ENCODE assay signal across 13 cellular contexts in the genomic region with DNA sequence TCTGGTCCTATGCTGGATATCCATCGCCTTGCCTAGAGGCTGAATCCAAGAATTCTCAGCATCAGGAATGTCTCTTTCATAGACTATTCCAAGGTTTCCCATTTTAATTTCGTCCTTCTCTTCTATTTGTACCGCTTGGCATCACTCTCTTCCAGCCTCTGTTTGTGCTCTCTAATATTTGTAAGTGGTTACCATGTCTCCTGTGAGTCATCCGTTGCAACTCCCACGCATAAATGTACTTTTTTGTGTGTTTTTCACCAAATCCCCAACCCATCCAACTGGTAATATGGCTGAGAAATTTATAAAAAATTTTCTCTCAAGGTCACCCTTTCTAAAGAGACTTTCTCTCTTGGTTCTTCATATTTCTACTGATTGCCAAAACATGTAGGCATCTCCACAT. TPM values are rescaled to one million over a fixed set of nuclear protein-coding genes. Genes with fewer than 3 reads are reported as not detected.
DNase-seq lines count a peak whose midpoint lies in the region; ATAC-seq and TF ChIP-seq lines count a peak whose summit lies in the region.
"Had no signal": no experiment of that assay in that cellular context is flagged by ENCODE, and none has a peak within 500 bp of the region (broad histone marks: within the 10 kb centered on the region; RNA-seq: fewer than 3 reads in every experiment).

No MANE protein-coding gene starts in this region.

- H3K27ac ChIP-seq in IMR-90 (ENCODE audit: insufficient read depth, low read length) (no peak overlapping the region), brain microvascular endothelial cell (peak overlapping the region; percentile 74), stomach (peak overlapping the region in 3 of 5 donors; percentile 30 to 33 (median 32)), SJCRH30 (no peak overlapping the region), mesendoderm (ENCODE audit: low read depth, low read length) (no peak overlapping the region), upper lobe of right lung (no peak overlapping the region)
- H3K27ac ChIP-seq: foreskin keratinocyte had no signal

- H3K36me3 ChIP-seq in IMR-90 (ENCODE audit: control insufficient read depth, insufficient read depth, low read length) (no peaks in the 10 kb centered on the region), brain microvascular endothelial cell (replicated peaks) (no peaks in the 10 kb centered on the region), stomach (no peaks in the 10 kb centered on the region), SJCRH30 (no peaks in the 10 kb centered on the region), mesendoderm (ENCODE audit: control insufficient read depth, insufficient read depth, low read length) (no peaks in the 10 kb centered on the region), upper lobe of right lung (no peaks in the 10 kb centered on the region)

- H3K79me1 ChIP-seq in IMR-90 (ENCODE audit: low read depth in 1 of 2, low read length in 2 of 2) (no peaks in the 10 kb centered on the region), mesendoderm (ENCODE audit: low read length) (peaks cover 3% of the 10 kb centered on the region)

- WGBS in IMR-90 (ENCODE audit: extremely low coverage in 2 of 2, insufficient read length in 1 of 2), 2 experiments: no CpG with 5 or more reads among the region's 5 CpGs
- 67 to 84% (median 79%) methylated on average over 5 of the region's 5 CpGs for WGBS in stomach, 5 donors
- WGBS in mesendoderm (ENCODE audit: extremely low coverage, insufficient coverage, low lambda C conversion rate): no CpG with 5 or more reads among the region's 5 CpGs

- H4K5ac ChIP-seq in IMR-90 (ENCODE audit: low read depth, low read length) (no peak overlapping the region), mesendoderm (ENCODE audit: low read length) (no peak overlapping the region)

- peak overlapping the region; percentile 89 for H2BK120ac ChIP-seq in IMR-90 (ENCODE audit: low read depth, low read length)
- H2BK120ac ChIP-seq in mesendoderm (ENCODE audit: low read depth, low read length): no peak overlapping the region

- H3K4me2 ChIP-seq in IMR-90 (ENCODE audit: low read depth, low read length) (no peak overlapping the region; the same call in 1 of the 2 replicates), mesendoderm (ENCODE audit: low read length) (no peak overlapping the region)

- H2BK5ac ChIP-seq in IMR-90 (ENCODE audit: low read depth, low read length, poor library complexity, severe bottlenecking) (no peak overlapping the region), mesendoderm (ENCODE audit: low read length) (no peak overlapping the region)

- dilution Hi-C loops in IMR-90 (cut with HindIII; ENCODE audit: low sequenced_read_pairs, unreplicated experiment): no loop called here

- H3K4me3 ChIP-seq in IMR-90 (ENCODE audit: insufficient read depth, low read depth, low read length) (no peak overlapping the region), brain microvascular endothelial cell (ENCODE audit: low read depth, low read length) (no peak overlapping the region), stomach (no peak overlapping the region), SJCRH30 (no peak overlapping the region), mesendoderm (ENCODE audit: low read length) (no peak overlapping the region), upper lobe of right lung (no peak overlapping the region)

- BruUV-seq in IMR-90 (replicated peaks; lab: Mats Ljungman, UMichigan): no TSS peak

- H2BK20ac ChIP-seq in IMR-90 (ENCODE audit: low read depth, low read length): peak overlapping the region; percentile 30; the same call in 1 of the 2 replicates

- TF ChIP-seq POLR2A in IMR-90 (IDR thresholded peaks at IDR 0.05; ENCODE audit: low read depth, low read length): no peak
- no peak for TF ChIP-seq POLR2A in stomach (IDR thresholded peaks at IDR 0.05)

- H3K9ac ChIP-seq in IMR-90 (ENCODE audit: low read depth, low read length) (no peak overlapping the region), mesendoderm (ENCODE audit: low read length) (no peak overlapping the region)

- H3K23ac ChIP-seq in IMR-90 (ENCODE audit: low read depth, low read length) (no peak overlapping the region), mesendoderm (ENCODE audit: low read length) (no peak overlapping the region)

- peaks cover 25% of the 10 kb centered on the region for H3K4me1 ChIP-seq in IMR-90 (ENCODE audit: control insufficient read depth, insufficient read depth, low read length)
- peaks cover 11 to 42% (median 22%) of the 10 kb centered on the region in 4 donors for H3K4me1 ChIP-seq in stomach
- H3K4me1 ChIP-seq in SJCRH30: peaks cover 5% of the 10 kb centered on the region; the same call in 1 of the 2 replicates
- peaks cover 3% of the 10 kb centered on the region for H3K4me1 ChIP-seq in mesendoderm (ENCODE audit: control insufficient read depth, low read depth, low read length)
- H3K4me1 ChIP-seq in upper lobe of right lung: peaks cover 22% of the 10 kb centered on the region
- H3K4me1 ChIP-seq: foreskin keratinocyte had no signal

- in situ Hi-C loops in IMR-90 (cut with MboI; ENCODE audit: low sequenced_read_pairs) (no loop called here), brain microvascular endothelial cell (cut with HindIII; ENCODE audit: low pct_ligation_motif_present, low sequenced_read_pairs) (no loop called here)

- H3K9me1 ChIP-seq in IMR-90 (ENCODE audit: insufficient read depth, low read length): peaks cover 21% of the 10 kb centered on the region

- H3K18ac ChIP-seq in IMR-90 (ENCODE audit: low read depth, low read length) (no peak overlapping the region; the same call in 1 of the 2 replicates), mesendoderm (ENCODE audit: low read length) (no peak overlapping the region)

- H2BK15ac ChIP-seq in IMR-90 (ENCODE audit: low read depth, low read length): peak overlapping the region; percentile 39; the same call in 2 of the 3 replicates
- no peak overlapping the region for H2BK15ac ChIP-seq in mesendoderm (replicated peaks; ENCODE audit: low read depth)

- H4K20me1 ChIP-seq in IMR-90 (ENCODE audit: insufficient read depth, low read length): no peaks in the 10 kb centered on the region

- H3K9me3 ChIP-seq in IMR-90 (ENCODE audit: control insufficient read depth, insufficient read depth, low read length) (no peaks in the 10 kb centered on the region), stomach (no peaks in the 10 kb centered on the region), SJCRH30 (replicated peaks) (no peaks in the 10 kb centered on the region), upper lobe of right lung (no peaks in the 10 kb centered on the region)

- ATAC-seq in IMR-90 (ENCODE audit: low read depth): peak; percentile 8; the same call in 1 of the 2 replicates
- peak; percentile 41 for ATAC-seq in left ventricle myocardium superior
- ATAC-seq in upper lobe of right lung: no peak
- ATAC-seq: activated CD4-positive, CD25-positive, alpha-beta regulatory T cell treated with anti-CD3 and anti-CD28 coated beads, Interleukin-2, amount 50 U/mL, for 24 hours; activated naive CD8-positive, alpha-beta T cell treated with anti-CD3 and anti-CD28 coated beads, Interleukin-2, amount 50 U/mL, for 24 hours; foreskin keratinocyte had no signal

- H3K14ac ChIP-seq in IMR-90 (replicated peaks; ENCODE audit: low read depth, low read length): peak overlapping the region; percentile 10

- POLR2A ChIA-PET in IMR-90 (lab: Charles Lee; ENCODE audit: unreplicated experiment): no interaction called here

- TF ChIP-seq CTCF in IMR-90 (conservative IDR thresholded peaks at IDR 0.05; ENCODE audit: low read depth, low read length) (no peak), brain microvascular endothelial cell (IDR thresholded peaks at IDR 0.05; ENCODE audit: low read depth, low read length, missing control alignments) (no peak), stomach (IDR thresholded peaks at IDR 0.05) (no peak), upper lobe of right lung (IDR thresholded peaks at IDR 0.05) (no peak)

- H2AK5ac ChIP-seq in IMR-90 (ENCODE audit: low read depth, low read length) (no peak overlapping the region), mesendoderm (ENCODE audit: low read length) (no peak overlapping the region)

- DNase-seq in IMR-90 (peak; percentile 76), brain microvascular endothelial cell (peak; percentile 82), left ventricle myocardium superior (no peak), stomach (no peak), SJCRH30 (no peak), mesendoderm (no peak), upper lobe of right lung (no peak)
- DNase-seq: activated naive CD8-positive, alpha-beta T cell treated with anti-CD3 and anti-CD28 coated beads, Interleukin-2, amount 50 U/mL, for 24 hours; dermis blood vessel endothelial cell; foreskin keratinocyte; NCI-H1105 treated with DMSO at 0.1 percent for 48 hours; T-helper 1 cell had no signal

- CTCF ChIA-PET in IMR-90 (lab: Yijun Ruan, JAX): interaction anchor here (0.8 kb wide), 1 partner anchor 25 kb away, joined by 3 read pairs; no protein-coding TSS in a partner anchor

- no peaks in the 10 kb centered on the region for H3K79me2 ChIP-seq in mesendoderm (ENCODE audit: control insufficient read depth, insufficient read depth, low read length)

- intact Hi-C loops in IMR-90 (cut with micrococcal nuclease) (loop anchor here (5.0 kb wide), 1 partner anchor 61 kb away; no protein-coding TSS in a partner anchor), left ventricle myocardium superior (cut with micrococcal nuclease) (no loop called here), stomach (cut with DNase I; ENCODE audit: low total_unique reads) (no loop called here), upper lobe of right lung (cut with DNase I) (no loop called here)

- H3K56ac ChIP-seq in IMR-90 (ENCODE audit: extremely low read depth, insufficient read depth, low read length) (no peak overlapping the region), mesendoderm (ENCODE audit: low read length) (no peak overlapping the region)

- no peak for TF ChIP-seq EP300 in stomach (IDR thresholded peaks at IDR 0.05)

- no peak overlapping the region for H2AK9ac ChIP-seq in IMR-90 (replicated peaks; ENCODE audit: low read depth, low read length, poor library complexity)

- no peak for TF ChIP-seq RAD21 in IMR-90 (IDR thresholded peaks at IDR 0.05; ENCODE audit: low read length)

- H2AFZ ChIP-seq in IMR-90 (replicated peaks; ENCODE audit: low read length, poor library complexity): no peak overlapping the region

- H3K27me3 ChIP-seq in IMR-90 (ENCODE audit: control insufficient read depth, insufficient read depth, low read length): no peaks in the 10 kb centered on the region
- no peaks in the 10 kb centered on the region for H3K27me3 ChIP-seq in brain microvascular endothelial cell (replicated peaks)
- no peaks in the 10 kb centered on the region for H3K27me3 ChIP-seq in stomach
- H3K27me3 ChIP-seq in SJCRH30: no peaks in the 10 kb centered on the region
- no peaks in the 10 kb centered on the region for H3K27me3 ChIP-seq in mesendoderm (ENCODE audit: insufficient read depth, low read length, poor library complexity)
- H3K27me3 ChIP-seq in upper lobe of right lung: no peaks in the 10 kb centered on the region
- H3K27me3 ChIP-seq: foreskin keratinocyte had no signal

- H4K8ac ChIP-seq in IMR-90 (ENCODE audit: low read depth in 2 of 2, low read length in 2 of 2) (peak overlapping the region; percentile 23 to 80; a peak in 3 of 4 replicates), mesendoderm (ENCODE audit: low read depth, low read length) (no peak overlapping the region)

- H4K91ac ChIP-seq in IMR-90 (ENCODE audit: insufficient read depth, low read depth, low read length): no peak overlapping the region

- H3K4ac ChIP-seq in IMR-90 (ENCODE audit: low read depth, low read length) (peak overlapping the region; percentile 34), mesendoderm (ENCODE audit: low read depth, low read length) (no peak overlapping the region)

RNA-seq across cellular contexts. Expression of gene COLEC12, which starts 21.8 kb away (rescaled TPM):
- total RNA-seq in IMR-90 (2012; rRNA removed) (1.7 and 2.3 TPM in 2 replicates), left ventricle myocardium superior (8.3 TPM), stomach (10 to 100 TPM in 2 of 5 donors, 1 to 10 TPM in 3; 5.2 to 37.5 (median 8.0) TPM), upper lobe of right lung (55.2 TPM)
- polyA plus RNA-seq in IMR-90 (2012; rRNA removed) (0.83 and 1.0 TPM in 2 replicates), stomach (1 to 10 TPM; 1.7 to 2.1 (median 1.8) TPM)
- 0.35 and 0.63 TPM in 2 replicates for polyA plus RNA-seq in IMR-90 (2012; cell fraction: cytosol; rRNA removed)
- polyA plus RNA-seq in IMR-90 (2012; cell fraction: nucleus; rRNA removed; ENCODE audit: low replicate concordance): 0.21 and 0.54 TPM in 2 replicates
- total RNA-seq in SJCRH30 (2014; rRNA removed; shearing (Covaris generic)): not detected in 2 replicates
- 7.5 TPM for polyA plus RNA-seq in mesendoderm (2013, experiment 1 of 2)
- 7.4 TPM for polyA plus RNA-seq in mesendoderm (2013, experiment 2 of 2)
- total RNA-seq: foreskin keratinocyte had no signal
- polyA plus RNA-seq: foreskin keratinocyte had no signal

Comparison
In these comparisons a context has a peak if more than half of its experiments do, and no peak if none do; other contexts are left out.
1. DNase-seq: peak in IMR-90 (single experiment) and brain microvascular endothelial cell (single experiment); none in left ventricle myocardium superior (single experiment), stomach (single experiment), SJCRH30 (0 of 2), mesendoderm (single experiment) and upper lobe of right lung (single experiment).
2. H3K27ac ChIP-seq: peak in brain microvascular endothelial cell (single experiment) and stomach (3 of 5); none in IMR-90 (single experiment), SJCRH30 (single experiment), mesendoderm (single experiment) and upper lobe of right lung (single experiment).